In the genomic region with DNA sequence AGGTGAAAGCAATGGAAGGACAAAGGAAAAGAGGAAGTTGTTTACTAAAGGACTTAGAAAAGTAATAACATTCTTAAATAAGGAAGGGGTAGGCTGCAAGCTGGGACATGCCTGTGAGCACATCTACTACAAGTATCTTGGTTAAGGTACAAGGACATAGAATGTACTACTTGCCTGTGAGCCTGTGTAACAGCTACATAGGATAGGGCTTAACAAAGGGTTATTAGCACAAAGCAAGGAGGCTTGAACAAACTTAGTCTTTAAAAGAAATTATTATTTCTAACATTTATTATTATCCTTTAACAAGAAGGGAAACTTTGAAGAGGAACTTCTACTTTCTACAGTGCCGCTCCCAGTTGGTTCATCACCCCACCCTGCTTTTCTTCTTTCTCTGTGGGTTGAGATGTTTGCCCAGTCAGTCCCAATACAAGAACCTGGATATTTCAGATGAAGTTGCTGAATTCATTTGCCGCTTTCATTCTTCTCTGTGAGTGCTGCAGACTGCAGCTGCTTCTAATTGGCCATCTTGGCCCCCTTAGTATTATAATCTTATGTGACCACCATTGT, we compare ENCODE assay signal across 1 cellular context.
TF ChIP-seq lines count a peak whose summit lies in the region.

No MANE protein-coding gene starts in this region.

TF ChIP-seq in GM12878, 131 proteins besides CTCF, POLR2A, EP300 and RAD21 (continued from another document):
- TF ChIP-seq BHLHE40 (IDR thresholded peaks at IDR 0.05; ENCODE audit: borderline replicate concordance in 1 of 2, low read depth in 2 of 2, low read length in 1 of 2) = no peak
